8 cellular contexts compared by ENCODE assay signal in the genomic region with DNA sequence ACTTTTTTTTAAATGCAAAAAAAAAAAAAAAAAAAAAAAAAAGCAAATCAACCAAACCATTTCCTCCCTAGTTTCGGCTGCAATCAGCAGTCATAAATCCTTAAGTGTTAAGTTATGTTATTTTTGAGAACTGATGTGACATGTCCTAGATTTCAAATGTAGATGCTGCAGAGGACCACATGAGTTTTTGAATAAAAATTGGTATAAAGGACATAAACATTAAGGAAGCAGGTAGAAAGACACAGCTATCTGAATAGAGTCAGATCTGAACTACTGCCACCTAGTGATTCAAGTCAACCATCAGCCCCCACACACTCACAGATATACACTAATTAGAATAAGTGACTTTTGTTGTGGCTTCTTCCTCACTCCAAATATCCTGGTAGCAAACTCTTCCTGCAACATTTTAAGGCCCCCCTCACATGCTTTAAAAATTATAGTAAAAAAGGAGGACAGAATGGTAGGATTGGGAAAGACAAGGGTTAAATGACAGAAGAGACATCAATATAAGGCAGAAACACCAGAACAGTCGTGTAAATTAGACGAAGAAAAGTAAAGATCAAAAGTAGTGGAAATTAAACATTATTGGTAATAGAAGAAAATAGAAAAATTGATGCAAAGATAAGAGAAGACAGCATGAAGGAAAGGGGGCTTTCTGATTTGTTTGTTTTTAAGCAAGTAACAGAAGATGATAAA.
A peak's percentile ranks its signal among the peaks of the same experiment; 100 is the strongest.
DNase-seq lines count a peak whose midpoint lies in the region; ATAC-seq, FAIRE-seq and TF ChIP-seq lines count a peak whose summit lies in the region.

No MANE protein-coding gene starts in this region.

- H3K4me1 ChIP-seq in endodermal cell (ENCODE audit: control insufficient read depth, insufficient read depth, low read length) (no peaks in the 10 kb centered on the region), pancreas (no peaks in the 10 kb centered on the region)

- TF ChIP-seq CTCF in endodermal cell (conservative IDR thresholded peaks at IDR 0.05) = peak; percentile 84
- TF ChIP-seq CTCF in pancreas (IDR thresholded peaks at IDR 0.05) = peak in 3 of 4 donors; percentile 15 to 18 (median 18)

- H3K27ac Mint-ChIP-seq in endodermal cell = no peak overlapping the region

- in situ Hi-C loops in SK-MEL-5 (cut with HindIII; ENCODE audit: low pct_unique_long_range_greater_than_20kb, low sequenced_read_pairs) = no loop called here

- H3K36me3 ChIP-seq in endodermal cell (ENCODE audit: control insufficient read depth, insufficient read depth, low read length) (no peaks in the 10 kb centered on the region), pancreas (no peaks in the 10 kb centered on the region)

- H3K27me3 Mint-ChIP-seq in endodermal cell (ENCODE audit: insufficient read depth) = peaks cover 3% of the 10 kb centered on the region

- ATAC-seq in GM19438 (IDR thresholded peaks at IDR 0.05; ENCODE audit: low read depth, unreplicated experiment) (peak; percentile 56), HG03521 (IDR thresholded peaks at IDR 0.05; ENCODE audit: unreplicated experiment) (peak; percentile 63), pancreas (peak in 3 of 4 donors; percentile 65 to 72 (median 68)), HG03097 (IDR thresholded peaks at IDR 0.05; ENCODE audit: low FRiP score, unreplicated experiment) (no peak)

- peaks cover 3% of the 10 kb centered on the region for H3K4me1 Mint-ChIP-seq in endodermal cell

- intact Hi-C loops in pancreas (cut with DNase I) = no loop called here

- peak; percentile 37 for FAIRE-seq in pancreas (lab: Jason Lieb, UNC)

- H3K9me3 ChIP-seq in endodermal cell (ENCODE audit: control insufficient read depth, low read length) = no peaks in the 10 kb centered on the region
- H3K9me3 ChIP-seq in pancreas = no peaks in the 10 kb centered on the region

- DNase-seq in NCI-H2081 (lab: John Stamatoyannopoulos, UW) (peak; percentile 11 to 49), NCI-H2081 treated with DMSO at 0.1 percent for 48 hours (lab: John Stamatoyannopoulos, UW) (no peak), SK-MEL-5 (ENCODE audit: low read depth, low spot score) (peak; percentile 64), endodermal cell (no peak), pancreas (no peak)

- no peaks in the 10 kb centered on the region for H3K36me3 Mint-ChIP-seq in endodermal cell (ENCODE audit: low read depth)

- H3K27ac ChIP-seq in endodermal cell (ENCODE audit: low read depth, low read length) (no peak overlapping the region), pancreas (no peak overlapping the region)

- H3K4me3 ChIP-seq in endodermal cell (ENCODE audit: low read length) (no peak overlapping the region), pancreas (no peak overlapping the region)

- no peak overlapping the region for H3K9ac ChIP-seq in endodermal cell (ENCODE audit: extremely low read depth, low read length, poor library complexity, severe bottlenecking)

- WGBS in endodermal cell (ENCODE audit: insufficient coverage in 1 of 2, insufficient read length in 1 of 2), 2 experiments = 97 to 100% methylated on average over 2 to 3 of the region's 3 CpGs
- 42 to 56% methylated on average over 3 of the region's 3 CpGs for WGBS in pancreas, 2 donors

- no peaks in the 10 kb centered on the region for H3K9me3 Mint-ChIP-seq in endodermal cell

- H3K4me3 Mint-ChIP-seq in endodermal cell = no peak overlapping the region

- H3K27me3 ChIP-seq in endodermal cell (ENCODE audit: control insufficient read depth, insufficient read depth, low read length, poor library complexity, severe bottlenecking) (peaks cover 9% of the 10 kb centered on the region), pancreas (no peaks in the 10 kb centered on the region)

Comparison
In these comparisons a context has a peak if more than half of its experiments do, and no peak if none do; other contexts are left out.
1. DNase-seq: peak in NCI-H2081 (2 of 2) and SK-MEL-5 (single experiment); none in NCI-H2081 treated with DMSO at 0.1 percent for 48 hours (single experiment), endodermal cell (single experiment) and pancreas (0 of 6).